In the genomic region with DNA sequence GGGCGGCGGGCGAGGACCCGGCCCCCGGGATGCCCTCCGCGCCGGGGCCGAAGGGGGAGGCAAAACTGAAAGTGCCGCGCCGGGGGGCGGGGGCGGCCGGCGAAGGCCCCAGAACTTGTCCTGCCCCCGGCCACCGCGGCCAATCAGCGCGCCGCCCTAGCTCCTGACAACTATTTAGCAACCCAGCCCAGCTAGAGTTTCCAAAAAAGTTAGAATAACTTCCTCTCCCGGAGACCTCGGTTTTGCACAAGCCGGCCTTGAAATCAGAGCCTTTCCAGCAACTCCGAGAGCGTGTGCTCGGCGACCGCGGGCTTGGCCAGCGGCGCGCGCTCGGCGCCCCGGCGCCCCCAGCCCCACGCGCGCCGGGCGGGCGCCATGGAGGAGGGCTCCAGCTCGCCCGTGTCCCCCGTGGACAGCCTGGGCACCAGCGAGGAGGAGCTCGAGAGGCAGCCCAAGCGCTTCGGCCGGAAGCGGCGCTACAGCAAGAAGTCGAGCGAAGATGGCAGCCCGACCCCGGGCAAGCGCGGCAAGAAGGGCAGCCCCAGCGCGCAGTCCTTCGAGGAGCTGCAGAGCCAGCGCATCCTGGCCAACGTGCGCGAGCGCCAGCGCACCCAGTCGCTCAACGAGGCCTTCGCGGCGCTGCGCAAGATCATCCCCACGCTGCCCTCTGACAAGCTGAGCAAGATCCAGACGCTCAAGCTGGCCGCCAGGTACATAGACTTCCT, we compare ENCODE assay signal across 8 cellular contexts. TPM values are rescaled to one million over a fixed set of nuclear protein-coding genes. Genes with fewer than 3 reads are reported as not detected.
DNase-seq lines count a peak whose midpoint lies in the region; ATAC-seq and FAIRE-seq lines count a peak whose summit lies in the region.

TWIST2 (plus strand) TSS at position 245 of the 725 bp plus-strand sequence; CDS start at position 376, 131 bp downstream.

- DNase-seq in HCEC 1CT (peak; percentile 93), astrocyte of the hippocampus (ENCODE audit: low read depth, low spot score) (peak; percentile 90), iPS-NIHi7 (ENCODE audit: extremely low spot score) (peak; percentile 74), small intestine (no peak), HK-2 (ENCODE audit: unreplicated experiment) (no peak)

- ATAC-seq in HG02588 (IDR thresholded peaks at IDR 0.05; ENCODE audit: unreplicated experiment) (no peak), GM19455 (IDR thresholded peaks at IDR 0.05; ENCODE audit: unreplicated experiment) (no peak), GM21723 (IDR thresholded peaks at IDR 0.05; ENCODE audit: unreplicated experiment) (no peak)

- H3K27ac ChIP-seq in small intestine (ENCODE audit: low read depth in 1 of 2, low read length in 1 of 2), result peak within 1 kb of the TSS in 1 of 2 donors; percentile 80

- whole genome bisulfite sequencing in small intestine, 3 donors, result 3 to 11% (median 3%) methylated on average over 50 to 79 of the region's 79 CpGs

- H3K4me1 ChIP-seq in small intestine (ENCODE audit: control insufficient read depth in 2 of 2, insufficient read depth in 1 of 2, low read depth in 1 of 2, low read length in 1 of 2), result no peaks in the 10 kb centered on the region

- H3K27me3 ChIP-seq in small intestine (ENCODE audit: control insufficient read depth in 2 of 2, insufficient read depth in 2 of 2, low read length in 2 of 2), result peaks cover 11 to 38% of the 10 kb centered on the region in 2 donors

- H3K9me3 ChIP-seq in small intestine (ENCODE audit: control insufficient read depth, low read depth), result peaks cover 1% of the 10 kb centered on the region

- H3K4me3 ChIP-seq in small intestine (ENCODE audit: low read depth in 1 of 2, low read length in 2 of 2), result peak within 1 kb of the TSS; percentile 12 to 40

- FAIRE-seq in small intestine (lab: Jason Lieb, UNC), result no peak

- H3K36me3 ChIP-seq in small intestine (ENCODE audit: control insufficient read depth in 2 of 2, insufficient read depth in 2 of 2, low read length in 2 of 2), result no peaks in the 10 kb centered on the region

RNA-seq across cellular contexts. Expression of gene TWIST2, which starts in this region (rescaled TPM):
- 1 to 10 TPM in 2 of 3 donors, not detected in 1; 3.0 to 7.9 TPM for polyA plus RNA-seq in small intestine

Comparison
In these comparisons a context has a peak if more than half of its experiments do, and no peak if none do; other contexts are left out.
1. DNase-seq: peak in HCEC 1CT (single experiment), astrocyte of the hippocampus (single experiment) and iPS-NIHi7 (single experiment); none in small intestine (single experiment) and HK-2 (single experiment).